In genomic region chr2:226834880-226835279, GRCh38 we compare ENCODE assay signal across 8 cellular contexts. TPM values are rescaled to one million over a fixed set of nuclear protein-coding genes. Genes with fewer than 3 reads are reported as not detected.
DNase-seq lines count a peak whose midpoint lies in the region; ATAC-seq and TF ChIP-seq lines count a peak whose summit lies in the region.
"Not testable (repeated sequence)": the region's sequence is repeated elsewhere in the genome, so short reads cannot be mapped to it uniquely, and the experiment has no call there.

No MANE protein-coding gene starts in this region.

- peaks cover 65% of the 10 kb centered on the region for H3K4me1 Mint-ChIP-seq in CD4-positive, alpha-beta T cell (ENCODE audit: low read depth)
- peaks cover 49% of the 10 kb centered on the region for H3K4me1 Mint-ChIP-seq in T-helper 2 cell treated with Interferon-gamma antibody and Interleukin-4, amounts not matched to agents 5 μg/mL and 100 μg/mL, for 36 hours (ENCODE audit: low read depth)
- H3K4me1 Mint-ChIP-seq in effector memory CD8-positive, alpha-beta T cell (ENCODE audit: low read depth in 2 of 2): peaks cover 17 to 39% of the 10 kb centered on the region in 2 donors
- peaks cover 35% of the 10 kb centered on the region for H3K4me1 Mint-ChIP-seq in nephron progenitor cell
- peaks cover 26 to 42% of the 10 kb centered on the region in 2 donors for H3K4me1 Mint-ChIP-seq in stimulated activated naive B cell treated with anti-CD40 and anti-IgM and Interleukin-4, amounts not matched to agents 10 μg/mL and 1 μg/mL and 100 μg/mL, for 72 hours

- POLR2A ChIA-PET in CD4-positive, alpha-beta T cell (lab: Charles Lee): interaction anchor here (0.7 to 3.1 kb wide), 12 partner anchors 10 to 1811 kb away, joined by 3 to 38 read pairs (median 10); partner anchors contain the start of gene IRS1

- ATAC-seq in CD4-positive, alpha-beta T cell (ENCODE audit: poor library complexity); activated naive CD4-positive, alpha-beta T cell treated with anti-CD3 and anti-CD28 coated beads, Interleukin-2, amount 50 U/mL, for 72 hours; effector memory CD8-positive, alpha-beta T cell (replicated peaks); stimulated activated naive B cell treated with anti-CD40 and anti-IgM and Interleukin-4, amounts not matched to agents 10 μg/mL and 1 μg/mL and 100 μg/mL, for 72 hours (replicated peaks): not testable (repeated sequence)

- H3K9me3 ChIP-seq in CD4-positive, alpha-beta T cell (ENCODE audit: control insufficient read depth, low read length); iPS-15b (ENCODE audit: control insufficient read depth, insufficient read depth, low read length): not testable (repeated sequence)

- intact Hi-C loops in CD4-positive, alpha-beta T cell (cut with DNase I, micrococcal nuclease): loop anchor here (2.0 to 10.0 kb wide), 4 partner anchors 44 to 640 kb away; partner anchors contain the start of genes MFF (in 2 of the 2) and AGFG1 (in 1 of the 2)

- not testable (repeated sequence) for DNase-seq in CD4-positive, alpha-beta T cell; Jurkat, Clone E6-1 (ENCODE audit: low read depth, low spot score); T-helper 2 cell treated with Interferon-gamma antibody and Interleukin-4, amounts not matched to agents 5 μg/mL and 100 μg/mL, for 36 hours (ENCODE audit: low spot score); activated naive CD4-positive, alpha-beta T cell treated with anti-CD3 and anti-CD28 coated beads, Interleukin-2, amount 50 U/mL, for 72 hours (ENCODE audit: low spot score in 2 of 2); effector memory CD8-positive, alpha-beta T cell; nephron progenitor cell; stimulated activated naive B cell treated with anti-CD40 and anti-IgM and Interleukin-4, amounts not matched to agents 10 μg/mL and 1 μg/mL and 100 μg/mL, for 72 hours

- not testable (repeated sequence) for H3K9me3 Mint-ChIP-seq in CD4-positive, alpha-beta T cell; T-helper 2 cell treated with Interferon-gamma antibody and Interleukin-4, amounts not matched to agents 5 μg/mL and 100 μg/mL, for 36 hours; activated naive CD4-positive, alpha-beta T cell treated with anti-CD3 and anti-CD28 coated beads, Interleukin-2, amount 50 U/mL, for 72 hours; effector memory CD8-positive, alpha-beta T cell; stimulated activated naive B cell treated with anti-CD40 and anti-IgM and Interleukin-4, amounts not matched to agents 10 μg/mL and 1 μg/mL and 100 μg/mL, for 72 hours
- peaks cover 11% of the 10 kb centered on the region for H3K9me3 Mint-ChIP-seq in nephron progenitor cell

- not testable (repeated sequence) for H3K36me3 ChIP-seq in iPS-15b (ENCODE audit: control insufficient read depth, insufficient read depth, low read length)

- TF ChIP-seq CTCF in CD4-positive, alpha-beta T cell (IDR thresholded peaks at IDR 0.05); nephron progenitor cell (IDR thresholded peaks at IDR 0.05): not testable (repeated sequence)

- H3K9ac ChIP-seq in iPS-15b (ENCODE audit: low read depth, low read length): not testable (repeated sequence)

- H3K27ac ChIP-seq in CD4-positive, alpha-beta T cell (ENCODE audit: low read depth, low read length): not testable (repeated sequence)

- peak overlapping the region; percentile 100 for H3K27ac Mint-ChIP-seq in CD4-positive, alpha-beta T cell
- peak overlapping the region; percentile 99 for H3K27ac Mint-ChIP-seq in T-helper 2 cell treated with Interferon-gamma antibody and Interleukin-4, amounts not matched to agents 5 μg/mL and 100 μg/mL, for 36 hours
- peak overlapping the region; percentile 82 to 92 for H3K27ac Mint-ChIP-seq in activated naive CD4-positive, alpha-beta T cell treated with anti-CD3 and anti-CD28 coated beads, Interleukin-2, amount 50 U/mL, for 72 hours
- H3K27ac Mint-ChIP-seq in effector memory CD8-positive, alpha-beta T cell: peak overlapping the region in 1 of 2 donors; percentile 99
- H3K27ac Mint-ChIP-seq in nephron progenitor cell: not testable (repeated sequence)
- peak overlapping the region; percentile 100 for H3K27ac Mint-ChIP-seq in stimulated activated naive B cell treated with anti-CD40 and anti-IgM and Interleukin-4, amounts not matched to agents 10 μg/mL and 1 μg/mL and 100 μg/mL, for 72 hours

- peaks cover 13% of the 10 kb centered on the region for H3K36me3 Mint-ChIP-seq in CD4-positive, alpha-beta T cell (ENCODE audit: low read depth)
- peaks cover 29% of the 10 kb centered on the region for H3K36me3 Mint-ChIP-seq in T-helper 2 cell treated with Interferon-gamma antibody and Interleukin-4, amounts not matched to agents 5 μg/mL and 100 μg/mL, for 36 hours (ENCODE audit: low read depth)
- peaks cover 18 to 33% of the 10 kb centered on the region in 2 donors for H3K36me3 Mint-ChIP-seq in activated naive CD4-positive, alpha-beta T cell treated with anti-CD3 and anti-CD28 coated beads, Interleukin-2, amount 50 U/mL, for 72 hours
- H3K36me3 Mint-ChIP-seq in effector memory CD8-positive, alpha-beta T cell (ENCODE audit: insufficient read depth): peaks cover 25% of the 10 kb centered on the region
- peaks cover 30% of the 10 kb centered on the region for H3K36me3 Mint-ChIP-seq in nephron progenitor cell (ENCODE audit: low read depth)
- peaks cover 12 to 28% of the 10 kb centered on the region in 2 donors for H3K36me3 Mint-ChIP-seq in stimulated activated naive B cell treated with anti-CD40 and anti-IgM and Interleukin-4, amounts not matched to agents 10 μg/mL and 1 μg/mL and 100 μg/mL, for 72 hours

- not testable (repeated sequence) for H3K27me3 ChIP-seq in CD4-positive, alpha-beta T cell (ENCODE audit: control insufficient read depth, insufficient read depth, low read length); iPS-15b (ENCODE audit: control insufficient read depth, insufficient read depth, low read length)

- not testable (repeated sequence) for H3K4me1 ChIP-seq in iPS-15b (ENCODE audit: control insufficient read depth, insufficient read depth, low read length)

- H3K4me3 ChIP-seq in Jurkat, Clone E6-1 (ENCODE audit: low read length): peak overlapping the region; percentile 93
- H3K4me3 ChIP-seq in iPS-15b (ENCODE audit: low read depth, low read length): peak overlapping the region; percentile 68

- CTCF ChIA-PET in CD4-positive, alpha-beta T cell (lab: Charles Lee): interaction anchor here (1.1 to 2.8 kb wide), 3 partner anchors 14 to 36 kb away, joined by 4 to 10 read pairs (median 4); partner anchors contain the start of gene IRS1

- H3K4me3 Mint-ChIP-seq in CD4-positive, alpha-beta T cell: peak overlapping the region; percentile 98
- peak overlapping the region; percentile 94 for H3K4me3 Mint-ChIP-seq in T-helper 2 cell treated with Interferon-gamma antibody and Interleukin-4, amounts not matched to agents 5 μg/mL and 100 μg/mL, for 36 hours
- H3K4me3 Mint-ChIP-seq in effector memory CD8-positive, alpha-beta T cell: peak overlapping the region; percentile 79 to 87
- peak overlapping the region; percentile 88 for H3K4me3 Mint-ChIP-seq in nephron progenitor cell
- peak overlapping the region; percentile 91 to 93 for H3K4me3 Mint-ChIP-seq in stimulated activated naive B cell treated with anti-CD40 and anti-IgM and Interleukin-4, amounts not matched to agents 10 μg/mL and 1 μg/mL and 100 μg/mL, for 72 hours

- not testable (repeated sequence) for H3K27me3 Mint-ChIP-seq in CD4-positive, alpha-beta T cell; T-helper 2 cell treated with Interferon-gamma antibody and Interleukin-4, amounts not matched to agents 5 μg/mL and 100 μg/mL, for 36 hours (ENCODE audit: low read depth); effector memory CD8-positive, alpha-beta T cell; nephron progenitor cell (ENCODE audit: low read depth, poor library complexity); stimulated activated naive B cell treated with anti-CD40 and anti-IgM and Interleukin-4, amounts not matched to agents 10 μg/mL and 1 μg/mL and 100 μg/mL, for 72 hours

RNA-seq across cellular contexts. Expression of gene RHBDD1, which starts 1.0 kb away (rescaled TPM):
- 10 to 100 TPM; 43.8 to 47.1 TPM for total RNA-seq in CD4-positive, alpha-beta T cell
- 24.1 TPM for polyA plus RNA-seq in Jurkat, Clone E6-1 (2012; ENCODE audit: insufficient read depth, insufficient read length)
- total RNA-seq in activated naive CD4-positive, alpha-beta T cell treated with anti-CD3 and anti-CD28 coated beads, Interleukin-2, amount 50 U/mL, for 72 hours: 10 to 100 TPM; 35.5 to 40.4 TPM

RNA-seq across cellular contexts. Expression of gene IRS1, which starts 35.3 kb away (rescaled TPM):
- 1 to 10 TPM; 2.9 TPM for total RNA-seq in CD4-positive, alpha-beta T cell
- 6.7 TPM for polyA plus RNA-seq in Jurkat, Clone E6-1 (2012; ENCODE audit: insufficient read depth, insufficient read length)
- 1 to 10 TPM; 1.2 to 2.7 TPM for total RNA-seq in activated naive CD4-positive, alpha-beta T cell treated with anti-CD3 and anti-CD28 coated beads, Interleukin-2, amount 50 U/mL, for 72 hours
